8 cellular contexts compared by ENCODE assay signal in the genomic region with DNA sequence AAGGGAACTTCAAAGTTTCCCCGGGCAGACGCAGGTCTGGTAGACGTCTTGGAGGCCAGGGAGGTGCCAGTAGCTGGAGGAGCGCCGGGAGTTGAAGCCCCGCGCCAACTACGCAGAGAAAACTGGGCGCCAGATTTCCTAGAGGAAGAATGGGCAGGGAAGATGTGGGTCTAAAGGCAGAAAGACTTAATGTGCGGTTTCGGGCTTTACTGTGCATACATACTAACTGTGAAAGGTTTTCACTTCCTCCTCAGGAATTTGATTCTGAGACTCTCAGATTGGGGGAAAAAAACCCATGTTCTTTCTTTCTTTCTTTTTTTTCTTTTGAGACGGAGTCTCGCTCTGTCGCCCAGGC. TPM values are rescaled to one million over a fixed set of nuclear protein-coding genes. Genes with fewer than 3 reads are reported as not detected.
DNase-seq lines count a peak whose midpoint lies in the region; ATAC-seq and TF ChIP-seq lines count a peak whose summit lies in the region.

No MANE protein-coding gene starts in this region.

- H3K4me3 ChIP-seq in ACC112 (ENCODE audit: low read depth, low read length) (peak overlapping the region; percentile 81), gastroesophageal sphincter (peak overlapping the region; percentile 48 to 85), vagina (peak overlapping the region; percentile 71), smooth muscle cell (no peak overlapping the region)
- peak overlapping the region; percentile 76 for H3K4me3 ChIP-seq in Jurkat, Clone E6-1 (ENCODE audit: low read length)

- TF ChIP-seq CTCF in gastroesophageal sphincter (IDR thresholded peaks at IDR 0.05), result no peak
- no peak for TF ChIP-seq CTCF in vagina (IDR thresholded peaks at IDR 0.05)
- TF ChIP-seq CTCF in smooth muscle cell (IDR thresholded peaks at IDR 0.05; ENCODE audit: borderline replicate concordance, insufficient read depth, poor library complexity, severe bottlenecking), result no peak

- WGBS in gastroesophageal sphincter (ENCODE audit: low coverage in 1 of 2), 2 donors, result 43 to 47% methylated on average over 6 of the region's 14 CpGs
- 39% methylated on average over 14 of the region's 14 CpGs for WGBS in smooth muscle cell (ENCODE audit: low lambda C conversion rate)

- H3K4me2 ChIP-seq in smooth muscle cell, result no peak overlapping the region

- no peaks in the 10 kb centered on the region for H4K20me1 ChIP-seq in smooth muscle cell (ENCODE audit: low read depth)

- intact Hi-C loops in vagina (cut with DNase I), result no loop called here

- H3F3A ChIP-seq in smooth muscle cell (ENCODE audit: low read depth), result no peaks in the 10 kb centered on the region

- no peak overlapping the region for H2AFZ ChIP-seq in ACC112 (ENCODE audit: low read length, unreplicated experiment)
- no peak overlapping the region for H2AFZ ChIP-seq in smooth muscle cell (ENCODE audit: low read depth)

- no peak for TF ChIP-seq EP300 in gastroesophageal sphincter (IDR thresholded peaks at IDR 0.05)

- TF ChIP-seq POLR2A in gastroesophageal sphincter (IDR thresholded peaks at IDR 0.05), result no peak
- TF ChIP-seq POLR2A in vagina (IDR thresholded peaks at IDR 0.05), result no peak

- no peaks in the 10 kb centered on the region for H3K9me3 ChIP-seq in gastroesophageal sphincter
- no peaks in the 10 kb centered on the region for H3K9me3 ChIP-seq in vagina
- H3K9me3 ChIP-seq in smooth muscle cell (replicated peaks; ENCODE audit: low read depth), result no peaks in the 10 kb centered on the region

- 0 out of 2 replicates have a peak, but pooled peaks cover 3% of the 10 kb centered on the region for H3K27me3 ChIP-seq in ACC112 (ENCODE audit: insufficient read depth, low read length)
- no peaks in the 10 kb centered on the region for H3K27me3 ChIP-seq in gastroesophageal sphincter
- H3K27me3 ChIP-seq in vagina, result no peaks in the 10 kb centered on the region
- no peaks in the 10 kb centered on the region for H3K27me3 ChIP-seq in smooth muscle cell (ENCODE audit: low read depth)

- no peaks in the 10 kb centered on the region for H3K4me1 ChIP-seq in ACC112 (ENCODE audit: control insufficient read depth, insufficient read depth, low read length, unreplicated experiment)
- peaks cover 0 to 19% (median 5%) of the 10 kb centered on the region in 3 donors for H3K4me1 ChIP-seq in gastroesophageal sphincter
- H3K4me1 ChIP-seq in vagina, result peaks cover 9% of the 10 kb centered on the region
- H3K4me1 ChIP-seq in smooth muscle cell (ENCODE audit: low read depth), result peaks cover 7% of the 10 kb centered on the region

- no peak for DNase-seq in Jurkat, Clone E6-1 (ENCODE audit: low read depth, low spot score)
- DNase-seq in vagina (ENCODE audit: extremely low spot score in 2 of 2) (no peak), NCI-H446 (lab: John Stamatoyannopoulos, UW) (no peak), T-helper 9 cell (no peak), smooth muscle cell (lab: John Stamatoyannopoulos, UW; ENCODE audit: unreplicated experiment) (no peak)

- no peak overlapping the region for H3K9ac ChIP-seq in smooth muscle cell (ENCODE audit: low read depth)

- H3K36me3 ChIP-seq in ACC112 (ENCODE audit: insufficient read depth, low read length) (peaks cover 16% of the 10 kb centered on the region), gastroesophageal sphincter (peaks cover 0 to 19% of the 10 kb centered on the region in 2 donors), vagina (peaks cover 0 to 5% of the 10 kb centered on the region in 2 donors), smooth muscle cell (ENCODE audit: low read depth) (peaks cover 5% of the 10 kb centered on the region)

- H3K27ac ChIP-seq in ACC112 (ENCODE audit: low read depth, low read length) (no peak overlapping the region), gastroesophageal sphincter (peak overlapping the region in 3 of 4 donors; percentile 80 to 88 (median 87)), vagina (peak overlapping the region; percentile 73), smooth muscle cell (ENCODE audit: low read depth) (no peak overlapping the region)

- peak; percentile 36 for ATAC-seq in GM19452 (IDR thresholded peaks at IDR 0.05; ENCODE audit: unreplicated experiment)
- ATAC-seq in gastroesophageal sphincter, result no peak

- H3K79me2 ChIP-seq in ACC112 (ENCODE audit: control insufficient read depth, insufficient read depth, low read length, unreplicated experiment) (peaks cover 3% of the 10 kb centered on the region), smooth muscle cell (ENCODE audit: low read depth) (peaks cover 4% of the 10 kb centered on the region)

RNA-seq across cellular contexts. Expression of a gene that starts 0.3 kb away (rescaled TPM):
- 13.3 TPM for polyA plus RNA-seq in Jurkat, Clone E6-1 (2012; ENCODE audit: insufficient read depth, insufficient read length)
- 10 to 100 TPM in 1 of 4 donors, 1 to 10 TPM in 3; 6.7 to 11.9 (median 9.3) TPM for total RNA-seq in gastroesophageal sphincter
- total RNA-seq in vagina, result 5.9 TPM
- 12.2 and 17.7 TPM in 2 replicates for total RNA-seq in smooth muscle cell
- polyA plus RNA-seq in smooth muscle cell, result 24.6 and 25.8 TPM in 2 replicates

Comparison
In these comparisons a context has a peak if more than half of its experiments do, and no peak if none do; other contexts are left out.
1. H3K27ac ChIP-seq: peak in gastroesophageal sphincter (3 of 4) and vagina (single experiment); none in ACC112 (single experiment) and smooth muscle cell (single experiment).